Comparison of ENCODE assay signal across 8 cellular contexts in the genomic region with DNA sequence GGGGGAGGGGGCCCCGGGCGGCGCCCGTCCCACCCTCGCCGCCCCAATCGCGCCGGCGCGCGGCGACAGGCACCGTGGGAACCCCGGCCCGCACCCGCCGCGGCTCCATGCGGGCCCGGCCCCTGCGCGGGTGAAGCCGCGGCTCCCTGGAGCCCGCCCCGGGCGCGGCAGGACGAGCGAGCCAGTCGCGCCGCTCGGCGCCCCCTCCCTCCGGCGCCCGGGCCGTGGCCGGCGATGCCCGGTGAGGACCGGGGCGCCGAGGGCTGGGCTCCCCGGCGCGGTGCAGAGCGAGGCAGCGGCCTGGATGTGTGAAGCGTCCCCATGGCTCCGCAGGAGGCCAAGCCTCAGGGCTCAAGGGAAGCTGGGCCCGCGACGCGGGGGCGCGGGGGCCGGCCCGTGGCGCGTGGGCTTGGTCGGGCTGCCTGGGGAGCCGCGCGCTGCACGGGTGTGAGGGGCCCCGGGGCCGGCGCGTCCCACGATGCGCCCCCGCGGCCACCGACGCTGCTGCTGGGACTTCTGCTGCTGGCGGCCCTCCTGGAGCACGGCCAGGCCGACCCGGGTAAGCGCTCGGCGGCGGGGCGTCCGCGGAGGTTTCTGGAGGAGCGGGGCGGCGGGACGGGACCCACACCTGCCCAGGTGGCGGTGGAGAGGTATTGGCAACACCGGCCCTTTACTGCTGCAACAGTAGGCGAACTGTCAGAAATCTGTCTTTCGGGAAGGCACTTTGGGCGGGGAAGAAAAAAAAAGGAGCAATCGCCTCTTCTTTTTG. TPM values are rescaled to one million over a fixed set of nuclear protein-coding genes. Genes with fewer than 3 reads are reported as not detected.
DNase-seq lines count a peak whose midpoint lies in the region; FAIRE-seq and TF ChIP-seq lines count a peak whose summit lies in the region.

No MANE protein-coding gene starts in this region.

- no peaks in the 10 kb centered on the region for H3K9me3 ChIP-seq in ascending aorta

- POLR2A ChIA-PET in BJ (lab: Charles Lee): no interaction called here

- CTCF ChIA-PET in BJ (lab: Yijun Ruan, JAX): interaction anchor here (1.1 to 2.2 kb wide), 2 partner anchors 14 to 308 kb away, joined by 3 to 4 read pairs; no protein-coding TSS in a partner anchor

- H3K36me3 ChIP-seq in BJ (ENCODE audit: control insufficient read depth, insufficient read depth, low read length): no peaks in the 10 kb centered on the region
- H3K36me3 ChIP-seq in ascending aorta: no peaks in the 10 kb centered on the region

- H3K4me3 ChIP-seq in BJ (ENCODE audit: low read depth, low read length) (peak overlapping the region; percentile 58), ascending aorta (peak overlapping the region; percentile 49 to 70)

- H3K4me1 ChIP-seq in ascending aorta: peaks cover 0 to 4% of the 10 kb centered on the region in 2 donors

- H3K27me3 ChIP-seq in BJ (ENCODE audit: control insufficient read depth, insufficient read depth, low read length) (no peaks in the 10 kb centered on the region), ascending aorta (no peaks in the 10 kb centered on the region)

- DNase-seq in BJ (ENCODE audit: low read depth): no peak
- peak; percentile 15 for DNase-seq in HCEC 1CT
- no peak for DNase-seq in ascending aorta (ENCODE audit: low spot score in 2 of 2)
- peak; percentile 77 for DNase-seq in left kidney (ENCODE audit: low read depth, low spot score)
- peak; percentile 37 for DNase-seq in urothelium cell line (ENCODE audit: low spot score)
- no peak for DNase-seq in activated CD4-positive, CD25-positive, alpha-beta regulatory T cell (lab: John Stamatoyannopoulos, UW)
- no peak for DNase-seq in effector CD8-positive, alpha-beta T cell (lab: John Stamatoyannopoulos, UW)
- no peak for DNase-seq in T-helper 1 cell

- TF ChIP-seq CTCF in BJ (IDR thresholded peaks at IDR 0.05; ENCODE audit: insufficient read depth, low read depth, low read length) (no peak), ascending aorta (IDR thresholded peaks at IDR 0.05) (no peak)

- no peak for FAIRE-seq in urothelium cell line (lab: Jason Lieb, UNC)

- H3K27ac ChIP-seq in ascending aorta: no peak overlapping the region

- intact Hi-C loops in ascending aorta (cut with DNase I): no loop called here

RNA-seq across cellular contexts. Expression of a gene that starts 0.6 kb away (rescaled TPM):
- polyA plus RNA-seq in BJ (2011; rRNA removed): 6.7 and 8.8 TPM in 2 replicates
- polyA minus RNA-seq in BJ (2011; rRNA and poly(A)+ RNA removed): 16.9 and 20.8 TPM in 2 replicates
- total RNA-seq in ascending aorta: not detected

Comparison
In these comparisons a context has a peak if more than half of its experiments do, and no peak if none do; other contexts are left out.
1. DNase-seq: peak in HCEC 1CT (single experiment), left kidney (single experiment) and urothelium cell line (single experiment); none in BJ (single experiment), ascending aorta (0 of 2), activated CD4-positive, CD25-positive, alpha-beta regulatory T cell (0 of 4), effector CD8-positive, alpha-beta T cell (single experiment) and T-helper 1 cell (0 of 5).